In the genomic region with DNA sequence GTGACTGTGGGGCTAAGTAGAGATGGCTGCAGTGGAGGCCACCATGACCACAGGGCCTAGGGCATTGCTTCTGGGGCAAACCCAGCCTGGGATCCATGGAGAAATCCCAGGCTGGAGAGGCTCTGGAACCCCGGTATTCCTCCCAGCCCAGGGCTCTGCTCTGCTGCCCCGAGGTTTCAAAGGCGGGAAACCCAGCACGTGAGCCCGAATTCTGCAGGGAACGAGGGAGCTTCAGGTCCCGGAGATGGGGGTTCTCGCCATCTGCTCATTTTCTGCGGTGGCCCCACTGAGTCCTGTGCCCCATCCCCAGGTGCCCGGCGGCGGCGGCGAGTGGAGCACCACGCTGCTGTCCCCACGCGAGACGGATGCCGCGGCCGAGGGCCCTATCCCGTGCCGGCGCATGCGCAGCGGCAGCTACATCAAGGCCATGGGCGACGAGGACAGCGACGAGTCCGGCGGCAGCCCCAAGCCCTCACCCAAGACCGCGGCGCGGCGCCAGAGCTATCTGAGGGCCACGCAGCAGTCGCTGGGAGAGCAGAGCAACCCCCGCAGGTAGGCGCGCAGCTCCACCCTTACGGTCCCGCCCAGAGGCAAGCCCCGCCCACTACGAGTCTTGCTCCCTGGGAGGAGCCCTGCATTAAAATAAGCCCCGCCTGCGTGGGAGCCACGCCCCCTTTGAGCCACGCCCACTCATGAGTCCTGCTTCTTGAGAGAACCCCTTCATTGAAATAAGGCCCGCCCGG, we compare ENCODE assay signal across 8 cellular contexts.
DNase-seq lines count a peak whose midpoint lies in the region; ATAC-seq lines count a peak whose summit lies in the region.

No MANE protein-coding gene starts in this region.

- H3K27ac Mint-ChIP-seq in effector memory CD8-positive, alpha-beta T cell = peak overlapping the region; percentile 65
- H3K27ac Mint-ChIP-seq in memory B cell = no peak overlapping the region

- peaks cover 1 to 15% of the 10 kb centered on the region in 2 donors for H3K27me3 Mint-ChIP-seq in effector memory CD8-positive, alpha-beta T cell
- peaks cover 5% of the 10 kb centered on the region for H3K27me3 Mint-ChIP-seq in memory B cell

- H3K36me3 Mint-ChIP-seq in effector memory CD8-positive, alpha-beta T cell (ENCODE audit: insufficient read depth) = no peaks in the 10 kb centered on the region
- H3K36me3 Mint-ChIP-seq in memory B cell = no peaks in the 10 kb centered on the region

- peaks cover 3 to 4% of the 10 kb centered on the region in 2 donors for H3K4me1 Mint-ChIP-seq in effector memory CD8-positive, alpha-beta T cell (ENCODE audit: low read depth in 2 of 2)
- peaks cover 5% of the 10 kb centered on the region for H3K4me1 Mint-ChIP-seq in memory B cell

- ATAC-seq in effector memory CD8-positive, alpha-beta T cell (replicated peaks) = peak; percentile 92
- peak; percentile 91 for ATAC-seq in memory B cell (ENCODE audit: low read depth)

- DNase-seq in ELF-1 (ENCODE audit: low read depth, low spot score) (peak; percentile 93), NCI-H2081 treated with DMSO at 0.1 percent for 48 hours (lab: John Stamatoyannopoulos, UW) (peak; percentile 51), memory B cell (ENCODE audit: low spot score in 2 of 2) (peak; percentile 82 to 94), SK-N-DZ (ENCODE audit: low spot score) (no peak), Kasumi-1 (lab: John Stamatoyannopoulos, UW) (no peak)
- peak; percentile 93 for DNase-seq in activated CD8-positive, alpha-beta memory T cell treated with anti-CD3 and anti-CD28 coated beads for 24 hours
- DNase-seq in effector memory CD8-positive, alpha-beta T cell = peak; percentile 81 to 87 (median 86)
- DNase-seq in stimulated activated CD8-positive, alpha-beta memory T cell treated with anti-CD3 and anti-CD28 coated beads, Interleukin-15, amount 100 ng/mL, for 4 hours (ENCODE audit: low read depth in 2 of 2) = peak; percentile 66 to 77

- peak overlapping the region; percentile 55 to 58 for H3K4me3 Mint-ChIP-seq in effector memory CD8-positive, alpha-beta T cell
- peak overlapping the region; percentile 55 for H3K4me3 Mint-ChIP-seq in memory B cell

- H3K9me3 Mint-ChIP-seq in effector memory CD8-positive, alpha-beta T cell = no peaks in the 10 kb centered on the region
- H3K9me3 Mint-ChIP-seq in memory B cell = no peaks in the 10 kb centered on the region

Comparison
In these comparisons a context has a peak if more than half of its experiments do, and no peak if none do; other contexts are left out.
1. DNase-seq: peak in ELF-1 (single experiment), NCI-H2081 treated with DMSO at 0.1 percent for 48 hours (single experiment), activated CD8-positive, alpha-beta memory T cell treated with anti-CD3 and anti-CD28 coated beads for 24 hours (single experiment), effector memory CD8-positive, alpha-beta T cell (3 of 3), memory B cell (2 of 2) and stimulated activated CD8-positive, alpha-beta memory T cell treated with anti-CD3 and anti-CD28 coated beads, Interleukin-15, amount 100 ng/mL, for 4 hours (2 of 2); none in SK-N-DZ (single experiment) and Kasumi-1 (0 of 2).